Comparison of ENCODE assay signal across 8 cellular contexts in genomic region chr17:37643829-37644228, GRCh38. TPM values are rescaled to one million over a fixed set of nuclear protein-coding genes. Genes with fewer than 3 reads are reported as not detected.
DNase-seq lines count a peak whose midpoint lies in the region; ATAC-seq and TF ChIP-seq lines count a peak whose summit lies in the region.

No MANE protein-coding gene starts in this region.

- no peak for DNase-seq in CD8-positive, alpha-beta T cell
- DNase-seq in NCI-H69 (lab: John Stamatoyannopoulos, UW) (peak; percentile 49), nephron progenitor cell (no peak)
- no peak for DNase-seq in activated CD4-positive, alpha-beta T cell treated with anti-CD3 and anti-CD28 coated beads for 1 hour

- ATAC-seq in CD8-positive, alpha-beta T cell, result no peak
- no peak for ATAC-seq in HG03095 (IDR thresholded peaks at IDR 0.05; ENCODE audit: unreplicated experiment)
- ATAC-seq in GM18870 (IDR thresholded peaks at IDR 0.05; ENCODE audit: unreplicated experiment), result no peak
- no peak for ATAC-seq in HG03342 (IDR thresholded peaks at IDR 0.05; ENCODE audit: unreplicated experiment)

- peak overlapping the region; percentile 94 for H3K4me3 Mint-ChIP-seq in CD8-positive, alpha-beta T cell
- H3K4me3 Mint-ChIP-seq in nephron progenitor cell, result peak overlapping the region; percentile 93

- intact Hi-C loops in CD8-positive, alpha-beta T cell (cut with DNase I, micrococcal nuclease), result loop anchor here (1.0 to 5.0 kb wide), 2 partner anchors 35 to 1102 kb away; partner anchors contain the start of genes SYNRG (in 2 of the 2) and GGNBP2 (in 1 of the 2)

- peaks cover 40% of the 10 kb centered on the region for H3K4me1 Mint-ChIP-seq in CD8-positive, alpha-beta T cell (ENCODE audit: low read depth)
- H3K4me1 Mint-ChIP-seq in nephron progenitor cell, result peaks cover 38% of the 10 kb centered on the region

- POLR2A ChIA-PET in CD8-positive, alpha-beta T cell (lab: Charles Lee), result interaction anchor here (0.6 kb wide), 1 partner anchor 9 kb away, joined by 3 read pairs; no protein-coding TSS in a partner anchor

- TF ChIP-seq CTCF in CD8-positive, alpha-beta T cell (IDR thresholded peaks at IDR 0.05), result no peak
- TF ChIP-seq CTCF in nephron progenitor cell (IDR thresholded peaks at IDR 0.05), result no peak

- peak overlapping the region; percentile 22 to 91 for H3K9ac ChIP-seq in duodenal mucosa (ENCODE audit: low read depth in 1 of 2, low read length in 2 of 2)

- no peaks in the 10 kb centered on the region for H3K9me3 Mint-ChIP-seq in CD8-positive, alpha-beta T cell
- no peaks in the 10 kb centered on the region for H3K9me3 Mint-ChIP-seq in nephron progenitor cell

- peaks cover 26% of the 10 kb centered on the region for H3K36me3 Mint-ChIP-seq in CD8-positive, alpha-beta T cell
- peaks cover 39% of the 10 kb centered on the region for H3K36me3 Mint-ChIP-seq in nephron progenitor cell (ENCODE audit: low read depth)

- no peaks in the 10 kb centered on the region for H3K9me3 ChIP-seq in CD8-positive, alpha-beta T cell (ENCODE audit: low read length)
- H3K9me3 ChIP-seq in duodenal mucosa (ENCODE audit: control insufficient read depth in 1 of 2, low read length in 2 of 2), result no peaks in the 10 kb centered on the region

- H3K4me1 ChIP-seq in CD8-positive, alpha-beta T cell (ENCODE audit: insufficient read depth, low read length), result peaks cover 20% of the 10 kb centered on the region
- H3K4me1 ChIP-seq in duodenal mucosa (ENCODE audit: control insufficient read depth in 1 of 2, insufficient read depth in 2 of 2, low read length in 2 of 2), result peaks cover 21 to 27% of the 10 kb centered on the region in 2 donors

- no peaks in the 10 kb centered on the region for H3K36me3 ChIP-seq in CD8-positive, alpha-beta T cell (ENCODE audit: insufficient read depth, low read length)
- H3K36me3 ChIP-seq in duodenal mucosa (ENCODE audit: control insufficient read depth in 1 of 2, insufficient read depth in 2 of 2, low read length in 2 of 2), result peaks cover 9 to 10% of the 10 kb centered on the region in 2 donors

- H3K27ac Mint-ChIP-seq in CD8-positive, alpha-beta T cell, result peak overlapping the region; percentile 94
- no peak overlapping the region for H3K27ac Mint-ChIP-seq in nephron progenitor cell

- peak overlapping the region; percentile 78 for H3K4me3 ChIP-seq in CD8-positive, alpha-beta T cell (ENCODE audit: low read depth, low read length)
- peak overlapping the region; percentile 90 to 96 for H3K4me3 ChIP-seq in duodenal mucosa (ENCODE audit: low read depth in 1 of 2, low read length in 2 of 2)

- peak overlapping the region; percentile 77 for H3K27ac ChIP-seq in CD8-positive, alpha-beta T cell (ENCODE audit: low read depth, low read length)
- no peak overlapping the region for H3K27ac ChIP-seq in duodenal mucosa (ENCODE audit: low read depth, low read length)

- CTCF ChIA-PET in CD8-positive, alpha-beta T cell (lab: Charles Lee), result interaction anchor here (1.5 kb wide), 1 partner anchor 35 kb away, joined by 5 read pairs; the partner anchor contains the start of gene SYNRG

- H3K27me3 Mint-ChIP-seq in CD8-positive, alpha-beta T cell (ENCODE audit: low read depth), result peaks cover 28% of the 10 kb centered on the region
- peaks cover 56% of the 10 kb centered on the region for H3K27me3 Mint-ChIP-seq in nephron progenitor cell (ENCODE audit: low read depth, poor library complexity)

- no peaks in the 10 kb centered on the region for H3K27me3 ChIP-seq in CD8-positive, alpha-beta T cell (ENCODE audit: insufficient read depth, low read length)
- H3K27me3 ChIP-seq in duodenal mucosa (ENCODE audit: control insufficient read depth in 1 of 2, insufficient read depth in 2 of 2, low read length in 2 of 2), result peaks cover 0 to 3% of the 10 kb centered on the region in 2 donors

RNA-seq across cellular contexts. Expression of gene DDX52, which starts 0.6 kb away (rescaled TPM):
- total RNA-seq in CD8-positive, alpha-beta T cell, result 10 to 100 TPM; 33.6 to 35.1 TPM

RNA-seq across cellular contexts. Expression of gene SYNRG, which starts 34.6 kb away (rescaled TPM):
- 10 to 100 TPM; 46.4 to 47.0 TPM for total RNA-seq in CD8-positive, alpha-beta T cell
